In genomic region chr13:78015782-78016181, GRCh38 we compare ENCODE assay signal across 17 cellular contexts.
A peak's percentile ranks its signal among the peaks of the same experiment; 100 is the strongest.
DNase-seq lines count a peak whose midpoint lies in the region; ATAC-seq, FAIRE-seq and TF ChIP-seq lines count a peak whose summit lies in the region.
"Had no signal": no experiment of that assay in that cellular context is flagged by ENCODE, and none has a peak within 500 bp of the region (broad histone marks: within the 10 kb centered on the region; RNA-seq: fewer than 3 reads in every experiment).

No MANE protein-coding gene starts in this region.

- TF ChIP-seq CTCF in NB4 (IDR thresholded peaks at IDR 0.05; ENCODE audit: low read depth, low read length) (no peak), bronchial epithelial cell (IDR thresholded peaks at IDR 0.05; ENCODE audit: insufficient read depth, low read length, severe bottlenecking) (no peak)

- no peaks in the 10 kb centered on the region for H3K27me3 ChIP-seq in bronchial epithelial cell (ENCODE audit: control insufficient read depth, insufficient read depth, low read length)
- H3K27me3 ChIP-seq: SJCRH30 had no signal

- H3K36me3 ChIP-seq in bronchial epithelial cell (ENCODE audit: control insufficient read depth, insufficient read depth, low read length): no peaks in the 10 kb centered on the region
- H3K36me3 ChIP-seq: SJCRH30 had no signal

- no peak overlapping the region for H3K4me3 ChIP-seq in NB4 (ENCODE audit: low read depth, low read length)
- H3K4me3 ChIP-seq in bronchial epithelial cell (ENCODE audit: low read depth, low read length): no peak overlapping the region
- H3K4me3 ChIP-seq: SJCRH30 had no signal

- TF ChIP-seq POLR2A in NB4 (IDR thresholded peaks at IDR 0.05; ENCODE audit: extremely low read depth, insufficient read length): no peak

- ATAC-seq in stimulated activated naive CD8-positive, alpha-beta T cell treated with anti-CD3 and anti-CD28 coated beads, Interleukin-15, Interleukin-2, amounts not matched to agents 100 U/mL and 50 U/mL, for 24 hours: no peak

- FAIRE-seq in bronchial epithelial cell (lab: Jason Lieb, UNC): no peak
- FAIRE-seq: HTR-8/SVneo had no signal

- DNase-seq in KBM-7 (peak; percentile 8), NB4 (ENCODE audit: low read depth) (peak; percentile 83), bronchial epithelial cell (ENCODE audit: low read depth) (peak; percentile 42), renal cortical epithelial cell (ENCODE audit: low read depth) (peak; percentile 21), pons (ENCODE audit: low spot score) (no peak)
- DNase-seq in activated CD8-positive, alpha-beta memory T cell treated with anti-CD3 and anti-CD28 coated beads for 24 hours: no peak
- no peak for DNase-seq in stimulated activated naive CD8-positive, alpha-beta T cell treated with anti-CD3 and anti-CD28 coated beads, Interleukin-15, Interleukin-2, amounts not matched to agents 100 U/mL and 50 U/mL, for 24 hours
- DNase-seq: CD4-positive, alpha-beta T cell; DMS79; H7; NCI-H1048; NCI-H146; NCI-H2081; NCI-H510A treated with DMSO at 0.1 percent for 48 hours; RPMI8226; SJCRH30 had no signal

- in situ Hi-C loops in KBM-7 (cut with MboI; ENCODE audit: low pct_unique_long_range_greater_than_20kb, low sequenced_read_pairs): no loop called here

Comparison
In these comparisons a context has a peak if more than half of its experiments do, and no peak if none do; other contexts are left out.
1. DNase-seq: peak in KBM-7 (single experiment), NB4 (single experiment), bronchial epithelial cell (single experiment) and renal cortical epithelial cell (single experiment); none in pons (single experiment), activated CD8-positive, alpha-beta memory T cell treated with anti-CD3 and anti-CD28 coated beads for 24 hours (single experiment) and stimulated activated naive CD8-positive, alpha-beta T cell treated with anti-CD3 and anti-CD28 coated beads, Interleukin-15, Interleukin-2, amounts not matched to agents 100 U/mL and 50 U/mL, for 24 hours (single experiment).